In genomic region chr7:45922810-45923209, GRCh38 we compare ENCODE assay signal across 9 cellular contexts. TPM values are rescaled to one million over a fixed set of nuclear protein-coding genes. Genes with fewer than 3 reads are reported as not detected.
A peak's percentile ranks its signal among the peaks of the same experiment; 100 is the strongest.
DNase-seq lines count a peak whose midpoint lies in the region; ATAC-seq and TF ChIP-seq lines count a peak whose summit lies in the region.
"Had no signal": no experiment of that assay in that cellular context is flagged by ENCODE, and none has a peak within 500 bp of the region (broad histone marks: within the 10 kb centered on the region; RNA-seq: fewer than 3 reads in every experiment).

No MANE protein-coding gene starts in this region.

- 2 to 3% methylated on average over 11 of the region's 11 CpGs for WGBS in testis, 2 donors

- DNase-seq in H4 (ENCODE audit: low spot score) (peak; percentile 73), astrocyte of the spinal cord (ENCODE audit: low read depth, low spot score) (no peak), lower lobe of right lung (no peak), Kasumi-1 (lab: John Stamatoyannopoulos, UW) (no peak), testis (no peak)
- DNase-seq in activated CD4-positive, CD25-positive, alpha-beta regulatory T cell (lab: John Stamatoyannopoulos, UW), result no peak

- no peaks in the 10 kb centered on the region for H3K9me3 ChIP-seq in lower lobe of right lung
- no peaks in the 10 kb centered on the region for H3K9me3 ChIP-seq in testis

- H3K4me1 ChIP-seq in lower lobe of right lung (peaks cover 21% of the 10 kb centered on the region), testis (peaks cover 5% of the 10 kb centered on the region)

- peak overlapping the region; percentile 71 for H3K27ac ChIP-seq in 22Rv1
- no peak overlapping the region for H3K27ac ChIP-seq in lower lobe of right lung
- H3K27ac ChIP-seq in testis, result peak overlapping the region in 1 of 2 donors; percentile 8

- in situ Hi-C loops in astrocyte of the spinal cord (cut with HindIII; ENCODE audit: low sequenced_read_pairs), result no loop called here

- TF ChIP-seq CTCF in 22Rv1 (IDR thresholded peaks at IDR 0.05), result no peak
- no peak for TF ChIP-seq CTCF in astrocyte of the spinal cord (IDR thresholded peaks at IDR 0.05; ENCODE audit: low read depth, low read length)
- TF ChIP-seq CTCF in lower lobe of right lung (IDR thresholded peaks at IDR 0.05), result no peak
- TF ChIP-seq CTCF in testis (IDR thresholded peaks at IDR 0.05), result no peak

- no peak for TF ChIP-seq POLR2A in testis (IDR thresholded peaks at IDR 0.05)

- no peaks in the 10 kb centered on the region for H3K36me3 ChIP-seq in lower lobe of right lung
- no peaks in the 10 kb centered on the region for H3K36me3 ChIP-seq in testis (ENCODE audit: low read depth, missing control alignments)

- intact Hi-C loops in lower lobe of right lung (cut with DNase I), result no loop called here
- intact Hi-C loops in testis (cut with DNase I; ENCODE audit: low total_unique reads), result loop anchor here (5.0 to 10.0 kb wide), 2 partner anchors 432 to 1164 kb away; no protein-coding TSS in a partner anchor

- peaks cover 43% of the 10 kb centered on the region for H3K27me3 ChIP-seq in lower lobe of right lung (ENCODE audit: low read depth)
- H3K27me3 ChIP-seq in testis, result no peaks in the 10 kb centered on the region

- H3K4me3 ChIP-seq in astrocyte of the spinal cord (ENCODE audit: low read depth, low read length) (peak overlapping the region; percentile 37), lower lobe of right lung (peak overlapping the region; percentile 51), testis (peak overlapping the region in 1 of 2 donors; percentile 59)

- ATAC-seq in lower lobe of right lung (no peak), HG03095 (IDR thresholded peaks at IDR 0.05; ENCODE audit: unreplicated experiment) (no peak)

RNA-seq across cellular contexts. Expression of gene IGFBP3, which starts 1.7 kb away (rescaled TPM):
- total RNA-seq in H4 (2014; rRNA removed; shearing (Covaris generic)), result 1,960 and 2,130 TPM in 2 replicates
- 32.2 TPM for total RNA-seq in lower lobe of right lung
- 10 to 100 TPM; 20.4 to 79.8 TPM for total RNA-seq in testis
- polyA plus RNA-seq in testis (ENCODE audit: insufficient read depth, low read depth, low replicate concordance), result 33.1 TPM

RNA-seq across cellular contexts. Expression of gene IGFBP1, which starts 34.5 kb away (rescaled TPM):
- not detected in 2 replicates for total RNA-seq in H4 (2014; rRNA removed; shearing (Covaris generic))
- total RNA-seq in lower lobe of right lung (not detected), testis (under 1 TPM in 1 of 2 donors, not detected in 1; 0.50 TPM)
- 0.33 TPM for polyA plus RNA-seq in testis (ENCODE audit: insufficient read depth, low read depth, low replicate concordance)

RNA-seq across cellular contexts. Expression of gene CCDC201, which starts 49.9 kb away (rescaled TPM):
- total RNA-seq in H4 (2014; rRNA removed; shearing (Covaris generic)), result 0.08 and 0.10 TPM in 2 replicates
- total RNA-seq in lower lobe of right lung, result not detected
- total RNA-seq in testis, result under 1 TPM in 1 of 2 donors, not detected in 1; 0.12 TPM
- not detected for polyA plus RNA-seq in testis (ENCODE audit: insufficient read depth, low read depth, low replicate concordance)
- polyA plus RNA-seq: adipose tissue had no signal

Comparison
In these comparisons a context has a peak if more than half of its experiments do, and no peak if none do; other contexts are left out.
1. RNA of gene IGFBP3, which starts 1.7 kb away (total RNA-seq): 1,960 to 2,130 TPM in H4; 20.4 to 79.8 TPM in testis and 32.2 TPM in lower lobe of right lung (single experiment); every median in the first group is over 10 times any median in the second.